ENCODE assay signal across 16 cellular contexts in the genomic region with DNA sequence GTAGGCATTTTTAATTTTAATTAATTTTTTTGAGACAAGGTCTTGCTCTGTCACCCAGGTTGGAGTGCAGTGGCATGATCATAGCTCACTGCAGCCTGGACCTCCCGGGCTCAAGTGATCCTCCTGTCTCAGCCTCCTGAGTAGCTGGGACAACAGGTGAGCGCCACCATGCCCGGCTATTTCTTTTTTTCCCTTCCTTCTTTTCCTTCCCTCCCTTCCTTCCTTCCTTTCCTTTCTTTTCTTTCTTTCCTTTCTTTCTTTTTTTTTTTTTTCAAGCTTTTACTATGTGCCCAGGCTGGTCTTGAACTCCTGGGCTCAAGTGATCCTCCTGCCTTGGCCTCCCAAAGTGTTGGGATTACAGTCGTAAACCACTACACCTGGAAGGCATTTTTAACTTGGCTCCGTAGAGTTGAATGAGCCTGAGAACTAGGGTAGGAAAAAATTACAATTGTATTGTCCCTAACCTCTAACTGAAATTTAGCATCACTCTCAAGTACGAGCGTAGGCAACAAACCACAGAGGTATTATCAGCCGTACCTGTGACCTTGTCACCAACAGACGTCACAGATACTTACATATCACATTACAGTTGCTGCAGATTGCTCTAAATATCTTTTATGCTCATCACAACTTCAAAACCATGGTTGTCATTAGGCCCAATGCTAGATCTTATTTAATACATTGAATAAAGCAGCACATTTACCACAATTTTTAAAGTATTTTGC. TPM values are rescaled to one million over a fixed set of nuclear protein-coding genes. Genes with fewer than 3 reads are reported as not detected.
DNase-seq lines count a peak whose midpoint lies in the region; ATAC-seq and TF ChIP-seq lines count a peak whose summit lies in the region.
"Had no signal": no experiment of that assay in that cellular context is flagged by ENCODE, and none has a peak within 500 bp of the region (broad histone marks: within the 10 kb centered on the region; RNA-seq: fewer than 3 reads in every experiment).

No MANE protein-coding gene starts in this region.

- H3K4me1 Mint-ChIP-seq in activated CD4-positive, alpha-beta T cell treated with anti-CD3 and anti-CD28 coated beads, Interleukin-2, amount 10 ng/mL, durations not matched to agents 24 days and 14 days = peaks cover 55% of the 10 kb centered on the region
- H3K4me1 Mint-ChIP-seq in IgD-negative memory B cell = peaks cover 42 to 63% (median 47%) of the 10 kb centered on the region in 3 donors
- peaks cover 57% of the 10 kb centered on the region for H3K4me1 Mint-ChIP-seq in activated T-helper 2 cell treated with anti-CD3 and anti-CD28 coated beads, Interferon-gamma antibody, Interleukin-2, Interleukin-4, amounts not matched to agents 10 μg/mL and 5 μg/mL and 100 μg/mL, durations not matched to agents 14 hours and 24 hours and 36 hours (ENCODE audit: low read depth)
- peaks cover 92 to 96% of the 10 kb centered on the region in 2 donors for H3K4me1 Mint-ChIP-seq in natural killer cell

- H3K36me3 Mint-ChIP-seq in activated CD4-positive, alpha-beta T cell treated with anti-CD3 and anti-CD28 coated beads, Interleukin-2, amount 10 ng/mL, durations not matched to agents 24 days and 14 days (ENCODE audit: low read depth) = peaks cover 69% of the 10 kb centered on the region
- H3K36me3 Mint-ChIP-seq in IgD-negative memory B cell (peaks cover 3% of the 10 kb centered on the region), natural killer cell (peaks cover 29% of the 10 kb centered on the region)
- H3K36me3 Mint-ChIP-seq in activated T-helper 2 cell treated with anti-CD3 and anti-CD28 coated beads, Interferon-gamma antibody, Interleukin-2, Interleukin-4, amounts not matched to agents 10 μg/mL and 5 μg/mL and 100 μg/mL, durations not matched to agents 14 hours and 24 hours and 36 hours (ENCODE audit: low read depth) = peaks cover 96% of the 10 kb centered on the region
- H3K36me3 Mint-ChIP-seq: neural progenitor cell, WTC11 had no signal

- intact Hi-C loops in activated CD4-positive, alpha-beta T cell treated with anti-CD3 and anti-CD28 coated beads, Interleukin-2, amount 10 ng/mL, durations not matched to agents 24 days and 14 days (cut with micrococcal nuclease) = loop anchor here (10.0 kb wide), 1 partner anchor 313 kb away; a partner anchor contains a TSS
- intact Hi-C loops in activated T-helper 2 cell treated with anti-CD3 and anti-CD28 coated beads, Interferon-gamma antibody, Interleukin-2, Interleukin-4, amounts not matched to agents 10 μg/mL and 5 μg/mL and 100 μg/mL, durations not matched to agents 14 hours and 24 hours and 36 hours (cut with micrococcal nuclease) = loop anchor here (2.0 kb wide), 1 partner anchor 75 kb away; no protein-coding TSS in a partner anchor
- intact Hi-C loops in natural killer cell (cut with micrococcal nuclease) = no loop called here

- no peak overlapping the region for H3K4me3 Mint-ChIP-seq in activated CD4-positive, alpha-beta T cell treated with anti-CD3 and anti-CD28 coated beads, Interleukin-2, amount 10 ng/mL, durations not matched to agents 24 days and 14 days
- H3K4me3 Mint-ChIP-seq in IgD-negative memory B cell (peak overlapping the region in 3 of 4 donors; percentile 60 to 76 (median 66)), natural killer cell (peak overlapping the region; percentile 97)
- peak overlapping the region; percentile 67 for H3K4me3 Mint-ChIP-seq in activated T-helper 2 cell treated with anti-CD3 and anti-CD28 coated beads, Interferon-gamma antibody, Interleukin-2, Interleukin-4, amounts not matched to agents 10 μg/mL and 5 μg/mL and 100 μg/mL, durations not matched to agents 14 hours and 24 hours and 36 hours (ENCODE audit: low read depth)
- H3K4me3 Mint-ChIP-seq: neural progenitor cell, WTC11 had no signal

- H3K9me3 Mint-ChIP-seq in activated CD4-positive, alpha-beta T cell treated with anti-CD3 and anti-CD28 coated beads, Interleukin-2, amount 10 ng/mL, durations not matched to agents 24 days and 14 days = no peaks in the 10 kb centered on the region
- H3K9me3 Mint-ChIP-seq in IgD-negative memory B cell (no peaks in the 10 kb centered on the region), natural killer cell (no peaks in the 10 kb centered on the region)
- no peaks in the 10 kb centered on the region for H3K9me3 Mint-ChIP-seq in activated T-helper 2 cell treated with anti-CD3 and anti-CD28 coated beads, Interferon-gamma antibody, Interleukin-2, Interleukin-4, amounts not matched to agents 10 μg/mL and 5 μg/mL and 100 μg/mL, durations not matched to agents 14 hours and 24 hours and 36 hours
- H3K9me3 Mint-ChIP-seq: neural progenitor cell, WTC11 had no signal

- peaks cover 2% of the 10 kb centered on the region for H3K27me3 Mint-ChIP-seq in activated CD4-positive, alpha-beta T cell treated with anti-CD3 and anti-CD28 coated beads, Interleukin-2, amount 10 ng/mL, durations not matched to agents 24 days and 14 days
- no peaks in the 10 kb centered on the region for H3K27me3 Mint-ChIP-seq in IgD-negative memory B cell
- no peaks in the 10 kb centered on the region for H3K27me3 Mint-ChIP-seq in activated T-helper 2 cell treated with anti-CD3 and anti-CD28 coated beads, Interferon-gamma antibody, Interleukin-2, Interleukin-4, amounts not matched to agents 10 μg/mL and 5 μg/mL and 100 μg/mL, durations not matched to agents 14 hours and 24 hours and 36 hours (ENCODE audit: low read depth)
- H3K27me3 Mint-ChIP-seq in natural killer cell (ENCODE audit: low read depth in 2 of 2) = no peaks in the 10 kb centered on the region

- no peak for TF ChIP-seq CTCF in natural killer cell (IDR thresholded peaks at IDR 0.05)

- peak overlapping the region; percentile 71 for H3K27ac Mint-ChIP-seq in activated CD4-positive, alpha-beta T cell treated with anti-CD3 and anti-CD28 coated beads, Interleukin-2, amount 10 ng/mL, durations not matched to agents 24 days and 14 days
- peak overlapping the region; percentile 81 to 90 (median 83) for H3K27ac Mint-ChIP-seq in IgD-negative memory B cell
- peak overlapping the region; percentile 94 for H3K27ac Mint-ChIP-seq in activated T-helper 2 cell treated with anti-CD3 and anti-CD28 coated beads, Interferon-gamma antibody, Interleukin-2, Interleukin-4, amounts not matched to agents 10 μg/mL and 5 μg/mL and 100 μg/mL, durations not matched to agents 14 hours and 24 hours and 36 hours
- H3K27ac Mint-ChIP-seq in natural killer cell = peak overlapping the region; percentile 99
- H3K27ac Mint-ChIP-seq: neural progenitor cell, WTC11 had no signal

- peak; percentile 20 to 45 (median 33) for ATAC-seq in natural killer cell
- ATAC-seq in HG03520 (IDR thresholded peaks at IDR 0.05; ENCODE audit: unreplicated experiment) = no peak
- ATAC-seq: WTC11 had no signal

- no peak for DNase-seq in activated CD4-positive, alpha-beta T cell treated with anti-CD3 and anti-CD28 coated beads, Interleukin-2, amount 10 ng/mL, durations not matched to agents 24 days and 14 days
- DNase-seq in activated CD4-positive, alpha-beta T cell treated with anti-CD3 and anti-CD28 coated beads for 1 hour = no peak
- DNase-seq in activated T-helper 2 cell treated with anti-CD3 and anti-CD28 coated beads, Interferon-gamma antibody, Interleukin-2, Interleukin-4, amounts not matched to agents 10 μg/mL and 5 μg/mL and 100 μg/mL, durations not matched to agents 14 hours and 24 hours and 36 hours (ENCODE audit: low spot score) = no peak
- DNase-seq in natural killer cell = no peak
- DNase-seq in AML-193 (lab: John Stamatoyannopoulos, UW) = no peak
- no peak for DNase-seq in SW 1271 (lab: John Stamatoyannopoulos, UW)
- DNase-seq: aorta, Karpas-422, mesendoderm, NCI-H1105, retina, uterus had no signal

RNA-seq across cellular contexts. Expression of a gene that starts 8.0 kb away (rescaled TPM):
- 110 and 112 TPM in 2 replicates for total RNA-seq in activated CD4-positive, alpha-beta T cell treated with anti-CD3 and anti-CD28 coated beads, Interleukin-2, amount 10 ng/mL, durations not matched to agents 24 days and 14 days
- 30.1 TPM for polyA plus RNA-seq in IgD-negative memory B cell
- 129 and 135 TPM in 2 replicates for total RNA-seq in activated T-helper 2 cell treated with anti-CD3 and anti-CD28 coated beads, Interferon-gamma antibody, Interleukin-2, Interleukin-4, amounts not matched to agents 10 μg/mL and 5 μg/mL and 100 μg/mL, durations not matched to agents 14 hours and 24 hours and 36 hours
- 100 to 1,000 TPM; 537 to 630 (median 601) TPM for total RNA-seq in natural killer cell
